ENCODE assay signal across 9 cellular contexts in the genomic region with DNA sequence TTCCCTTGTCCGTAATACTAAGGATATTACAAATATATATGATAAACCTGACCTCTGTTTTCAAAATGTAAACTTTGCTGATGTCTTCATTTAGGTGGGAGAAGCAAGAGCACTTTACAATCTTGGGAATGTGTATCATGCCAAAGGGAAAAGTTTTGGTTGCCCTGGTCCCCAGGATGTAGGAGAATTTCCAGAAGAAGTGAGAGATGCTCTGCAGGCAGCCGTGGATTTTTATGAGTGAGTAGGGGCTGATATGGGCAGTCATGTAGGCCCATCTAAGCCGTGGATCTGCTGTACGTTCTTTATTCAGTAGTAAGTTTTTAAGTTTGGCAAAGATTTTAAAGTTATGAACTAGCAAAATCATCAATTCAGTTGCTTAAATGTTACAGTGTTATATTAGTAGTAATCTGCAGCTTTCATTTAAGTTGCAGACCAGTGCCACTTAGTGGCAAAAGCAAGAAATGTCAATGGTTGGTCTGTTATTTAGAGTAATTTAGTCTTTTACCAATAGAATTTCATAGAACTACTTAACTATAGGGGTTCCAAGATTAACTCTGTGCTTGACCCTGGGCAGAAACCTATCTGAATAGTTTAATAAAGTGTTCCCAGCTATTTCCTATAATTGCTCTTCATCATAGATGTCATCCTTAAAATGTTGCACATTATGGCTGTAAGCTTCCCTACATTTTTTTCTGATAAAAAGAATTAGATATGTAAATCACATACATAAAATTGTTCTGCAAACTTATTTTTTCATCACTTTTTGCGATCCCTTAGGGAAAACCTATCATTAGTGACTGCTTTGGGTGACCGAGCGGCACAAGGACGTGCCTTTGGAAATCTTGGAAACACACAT. TPM values are rescaled to one million over a fixed set of nuclear protein-coding genes. Genes with fewer than 3 reads are reported as not detected.
DNase-seq lines count a peak whose midpoint lies in the region; ATAC-seq, FAIRE-seq and TF ChIP-seq lines count a peak whose summit lies in the region.
"Had no signal": no experiment of that assay in that cellular context is flagged by ENCODE, and none has a peak within 500 bp of the region (broad histone marks: within the 10 kb centered on the region; RNA-seq: fewer than 3 reads in every experiment).

No MANE protein-coding gene starts in this region.

- intact Hi-C loops in mucosa of descending colon (cut with DNase I, micrococcal nuclease) = loop anchor here (1.0 to 5.0 kb wide), 2 partner anchors 70 to 71 kb away; no protein-coding TSS in a partner anchor

- ATAC-seq in GM18907 (IDR thresholded peaks at IDR 0.05; ENCODE audit: unreplicated experiment) (peak; percentile 61), mucosa of descending colon (peak; percentile 66), HG03097 (IDR thresholded peaks at IDR 0.05; ENCODE audit: low FRiP score, unreplicated experiment) (no peak), GM18873 (IDR thresholded peaks at IDR 0.05; ENCODE audit: low FRiP score, unreplicated experiment) (no peak)

- H3K9me3 ChIP-seq in mucosa of descending colon = no peaks in the 10 kb centered on the region

- no peaks in the 10 kb centered on the region for H3K4me1 ChIP-seq in mucosa of descending colon (ENCODE audit: low read depth)

- peak; percentile 52 for TF ChIP-seq CTCF in mucosa of descending colon (IDR thresholded peaks at IDR 0.05)

- no peaks in the 10 kb centered on the region for H3K36me3 ChIP-seq in mucosa of descending colon (ENCODE audit: low read depth)

- H3K4me3 ChIP-seq in mucosa of descending colon = no peak overlapping the region

- peak; percentile 25 for DNase-seq in COLO829 (ENCODE audit: low spot score)
- DNase-seq in MV-4-11 (lab: John Stamatoyannopoulos, UW) = peak; percentile 60
- peak; percentile 38 for DNase-seq in SKM-1 (lab: John Stamatoyannopoulos, UW; ENCODE audit: unreplicated experiment)
- peak in 1 of 3 donors; percentile 66 for DNase-seq in mucosa of descending colon

- peak; percentile 85 for FAIRE-seq in endometrium (lab: Jason Lieb, UNC)

RNA-seq across cellular contexts. Expression of a gene that starts 21.3 kb away (rescaled TPM):
- total RNA-seq in mucosa of descending colon = 10 to 100 TPM; 20.9 to 56.6 (median 25.9) TPM

RNA-seq across cellular contexts. Expression of a gene that starts 41.2 kb away (rescaled TPM):
- total RNA-seq in mucosa of descending colon = under 1 TPM in 1 of 3 donors, not detected in 2; 0.60 TPM
- total RNA-seq: activated CD8-positive, alpha-beta memory T cell treated with anti-CD3 and anti-CD28 coated beads for 36 hours had no signal

Comparison
In these comparisons a context has a peak if more than half of its experiments do, and no peak if none do; other contexts are left out.
1. ATAC-seq: peak in GM18907 (single experiment) and mucosa of descending colon (single experiment); none in HG03097 (single experiment) and GM18873 (single experiment).